In genomic region chr19:35029275-35029736, GRCh38 we compare ENCODE assay signal across 11 cellular contexts. TPM values are rescaled to one million over a fixed set of nuclear protein-coding genes. Genes with fewer than 3 reads are reported as not detected.
DNase-seq lines count a peak whose midpoint lies in the region; ATAC-seq and TF ChIP-seq lines count a peak whose summit lies in the region.
"Not testable (repeated sequence)": the region's sequence is repeated elsewhere in the genome, so short reads cannot be mapped to it uniquely, and the experiment has no call there.
"Had no signal": no experiment of that assay in that cellular context is flagged by ENCODE, and none has a peak within 500 bp of the region (broad histone marks: within the 10 kb centered on the region; RNA-seq: fewer than 3 reads in every experiment).

No MANE protein-coding gene starts in this region.

- H3K4me1 Mint-ChIP-seq in CD8-positive, alpha-beta memory T cell, result peaks cover 9 to 19% (median 12%) of the 10 kb centered on the region in 3 donors
- H3K4me1 Mint-ChIP-seq in activated CD8-positive, alpha-beta memory T cell treated with anti-CD3 and anti-CD28 coated beads, Interleukin-2, amount 10 ng/mL, durations not matched to agents 7 days and 5 days; activated naive CD8-positive, alpha-beta T cell treated with anti-CD3 and anti-CD28 coated beads, Interleukin-2, amount 50 U/mL, for 24 hours; endothelial cell (ENCODE audit: unreplicated experiment): not testable (repeated sequence)
- peaks cover 9 to 16% (median 13%) of the 10 kb centered on the region in 4 donors for H3K4me1 Mint-ChIP-seq in naive thymus-derived CD8-positive, alpha-beta T cell

- ATAC-seq in activated CD8-positive, alpha-beta memory T cell treated with anti-CD3 and anti-CD28 coated beads, Interleukin-2, amount 10 ng/mL, durations not matched to agents 7 days and 5 days; activated naive CD8-positive, alpha-beta T cell treated with anti-CD3 and anti-CD28 coated beads, Interleukin-2, amount 50 U/mL, for 24 hours; naive thymus-derived CD8-positive, alpha-beta T cell; gastrocnemius medialis: not testable (repeated sequence)

- intact Hi-C loops in gastrocnemius medialis (cut with DNase I; ENCODE audit: low total_unique reads), result not testable (repeated sequence)

- H3K27me3 ChIP-seq in CD8-positive, alpha-beta memory T cell (ENCODE audit: insufficient read depth, low read length, poor library complexity, severe bottlenecking); gastrocnemius medialis: not testable (repeated sequence)
- peaks cover 27% of the 10 kb centered on the region for H3K27me3 ChIP-seq in HUES64 (ENCODE audit: insufficient read depth, low read length)

- in situ Hi-C loops in gastrocnemius medialis (cut with MboI; ENCODE audit: low sequenced_read_pairs in 4 of 4), result not testable (repeated sequence)

- H3K4me3 ChIP-seq in CD8-positive, alpha-beta memory T cell (ENCODE audit: low read length), result not testable (repeated sequence)
- H3K4me3 ChIP-seq in HUES64 (ENCODE audit: low read length) (peak overlapping the region; percentile 54; the same call in 1 of the 2 replicates), gastrocnemius medialis (peak overlapping the region in 1 of 4 donors; percentile 70)

- POLR2A ChIA-PET in CD8-positive, alpha-beta memory T cell (lab: Charles Lee), result interaction anchor here (0.6 to 1.3 kb wide), 4 partner anchors 30 to 95 kb away, joined by 3 to 5 read pairs (median 4); partner anchors contain the start of gene GRAMD1A
- POLR2A ChIA-PET in naive thymus-derived CD8-positive, alpha-beta T cell (lab: Charles Lee), result interaction anchor here (0.6 to 9.2 kb wide), 4 partner anchors 14 to 40 kb away, joined by 3 to 98 read pairs (median 5); no protein-coding TSS in a partner anchor

- H3K27ac Mint-ChIP-seq in CD8-positive, alpha-beta memory T cell, result peak overlapping the region in 1 of 8 donors; percentile 35
- not testable (repeated sequence) for H3K27ac Mint-ChIP-seq in activated CD8-positive, alpha-beta memory T cell treated with anti-CD3 and anti-CD28 coated beads, Interleukin-2, amount 10 ng/mL, durations not matched to agents 7 days and 5 days; activated naive CD8-positive, alpha-beta T cell treated with anti-CD3 and anti-CD28 coated beads, Interleukin-2, amount 50 U/mL, for 24 hours; endothelial cell (ENCODE audit: unreplicated experiment); naive thymus-derived CD8-positive, alpha-beta T cell

- peak overlapping the region in 6 of 7 donors; percentile 25 to 80 (median 65) for H3K4me3 Mint-ChIP-seq in CD8-positive, alpha-beta memory T cell
- peak overlapping the region; percentile 11 for H3K4me3 Mint-ChIP-seq in activated CD8-positive, alpha-beta memory T cell treated with anti-CD3 and anti-CD28 coated beads, Interleukin-2, amount 10 ng/mL, durations not matched to agents 7 days and 5 days
- peak overlapping the region; percentile 48 for H3K4me3 Mint-ChIP-seq in activated naive CD8-positive, alpha-beta T cell treated with anti-CD3 and anti-CD28 coated beads, Interleukin-2, amount 50 U/mL, for 24 hours
- H3K4me3 Mint-ChIP-seq in endothelial cell (ENCODE audit: unreplicated experiment), result peak overlapping the region; percentile 56
- peak overlapping the region; percentile 22 to 78 (median 55) for H3K4me3 Mint-ChIP-seq in naive thymus-derived CD8-positive, alpha-beta T cell

- peaks cover 8 to 11% of the 10 kb centered on the region in 2 donors for H3K27me3 Mint-ChIP-seq in CD8-positive, alpha-beta memory T cell
- H3K27me3 Mint-ChIP-seq in activated CD8-positive, alpha-beta memory T cell treated with anti-CD3 and anti-CD28 coated beads, Interleukin-2, amount 10 ng/mL, durations not matched to agents 7 days and 5 days, result peaks cover 25% of the 10 kb centered on the region
- peaks cover 24% of the 10 kb centered on the region for H3K27me3 Mint-ChIP-seq in activated naive CD8-positive, alpha-beta T cell treated with anti-CD3 and anti-CD28 coated beads, Interleukin-2, amount 50 U/mL, for 24 hours
- H3K27me3 Mint-ChIP-seq in endothelial cell (ENCODE audit: unreplicated experiment), result peaks cover 33% of the 10 kb centered on the region
- H3K27me3 Mint-ChIP-seq in naive thymus-derived CD8-positive, alpha-beta T cell, result peaks cover 3 to 13% (median 7%) of the 10 kb centered on the region in 5 donors

- H3K9me3 Mint-ChIP-seq in CD8-positive, alpha-beta memory T cell; activated CD8-positive, alpha-beta memory T cell treated with anti-CD3 and anti-CD28 coated beads, Interleukin-2, amount 10 ng/mL, durations not matched to agents 7 days and 5 days (ENCODE audit: low read depth); activated naive CD8-positive, alpha-beta T cell treated with anti-CD3 and anti-CD28 coated beads, Interleukin-2, amount 50 U/mL, for 24 hours; endothelial cell (ENCODE audit: unreplicated experiment); naive thymus-derived CD8-positive, alpha-beta T cell: not testable (repeated sequence)

- 69% methylated on average over 11 of the region's 11 CpGs for WGBS in HUES64

- not testable (repeated sequence) for H3K9ac ChIP-seq in HUES64 (ENCODE audit: low read depth, low read length)

- TF ChIP-seq CTCF in endothelial cell (IDR thresholded peaks at IDR 0.05; ENCODE audit: unreplicated experiment); gastrocnemius medialis (IDR thresholded peaks at IDR 0.05 in 4 of 5, conservative IDR thresholded peaks at IDR 0.05 in 1 of 5): not testable (repeated sequence)

- peaks cover 0 to 29% (median 3%) of the 10 kb centered on the region in 3 donors for H3K36me3 Mint-ChIP-seq in CD8-positive, alpha-beta memory T cell
- H3K36me3 Mint-ChIP-seq in activated CD8-positive, alpha-beta memory T cell treated with anti-CD3 and anti-CD28 coated beads, Interleukin-2, amount 10 ng/mL, durations not matched to agents 7 days and 5 days, result peaks cover 15% of the 10 kb centered on the region
- H3K36me3 Mint-ChIP-seq in activated naive CD8-positive, alpha-beta T cell treated with anti-CD3 and anti-CD28 coated beads, Interleukin-2, amount 50 U/mL, for 24 hours (ENCODE audit: low read depth), result peaks cover 24% of the 10 kb centered on the region
- H3K36me3 Mint-ChIP-seq in endothelial cell (ENCODE audit: low read depth, unreplicated experiment), result peaks cover 36% of the 10 kb centered on the region
- H3K36me3 Mint-ChIP-seq in naive thymus-derived CD8-positive, alpha-beta T cell, result peaks cover 0 to 37% (median 5%) of the 10 kb centered on the region in 3 donors

- not testable (repeated sequence) for H3K9me3 ChIP-seq in CD8-positive, alpha-beta memory T cell (ENCODE audit: low read length); HUES64 (ENCODE audit: insufficient read depth, low read depth, low read length); gastrocnemius medialis

- not testable (repeated sequence) for H3K27ac ChIP-seq in CD8-positive, alpha-beta memory T cell (ENCODE audit: low read depth, low read length); HUES64 (ENCODE audit: low read depth, low read length)
- peak overlapping the region; percentile 87 to 97 (median 94) for H3K27ac ChIP-seq in gastrocnemius medialis

- not testable (repeated sequence) for H3K36me3 ChIP-seq in CD8-positive, alpha-beta memory T cell (ENCODE audit: insufficient read depth, low read length)
- peaks cover 40% of the 10 kb centered on the region for H3K36me3 ChIP-seq in HUES64 (ENCODE audit: insufficient read depth, low read length)
- H3K36me3 ChIP-seq in gastrocnemius medialis, result peaks cover 0 to 35% of the 10 kb centered on the region in 2 donors

- H3K4me1 ChIP-seq in CD8-positive, alpha-beta memory T cell (ENCODE audit: insufficient read depth, low read length); HUES64 (ENCODE audit: insufficient read depth, low read length): not testable (repeated sequence)
- peaks cover 50 to 52% of the 10 kb centered on the region in 2 donors for H3K4me1 ChIP-seq in gastrocnemius medialis

- TF ChIP-seq POLR2A in gastrocnemius medialis (IDR thresholded peaks at IDR 0.05), result not testable (repeated sequence)

- CTCF ChIA-PET in CD8-positive, alpha-beta memory T cell (lab: Charles Lee), result not testable (repeated sequence)
- CTCF ChIA-PET in activated CD8-positive, alpha-beta memory T cell treated with anti-CD3 and anti-CD28 coated beads, Interleukin-2, amount 10 ng/mL, durations not matched to agents 7 days and 5 days (lab: Charles Lee), result interaction anchor here (0.7 kb wide), 1 partner anchor 57 kb away, joined by 5 read pairs; no protein-coding TSS in a partner anchor

- DNase-seq in CD8-positive, alpha-beta memory T cell; activated CD8-positive, alpha-beta memory T cell treated with anti-CD3 and anti-CD28 coated beads, Interleukin-2, amount 10 ng/mL, durations not matched to agents 7 days and 5 days; activated naive CD8-positive, alpha-beta T cell treated with anti-CD3 and anti-CD28 coated beads, Interleukin-2, amount 50 U/mL, for 24 hours; endothelial cell (ENCODE audit: low spot score); naive thymus-derived CD8-positive, alpha-beta T cell; gastrocnemius medialis: not testable (repeated sequence)

RNA-seq across cellular contexts. Expression of gene SCN1B, which starts 1.0 kb away (rescaled TPM):
- 1 to 10 TPM; 1.1 to 1.9 TPM for total RNA-seq in CD8-positive, alpha-beta memory T cell
- 1.3 TPM for polyA plus RNA-seq in CD8-positive, alpha-beta memory T cell
- 1.9 TPM for polyA plus RNA-seq in HUES64 (2013, experiment 1 of 2)
- polyA plus RNA-seq in HUES64 (2013, experiment 2 of 2), result 1.8 TPM
- total RNA-seq in activated CD8-positive, alpha-beta memory T cell treated with anti-CD3 and anti-CD28 coated beads, Interleukin-2, amount 10 ng/mL, durations not matched to agents 7 days and 5 days, result under 1 TPM; 0.26 to 0.37 TPM
- 0.62 TPM for total RNA-seq in endothelial cell (ENCODE audit: unreplicated experiment)
- 1 to 10 TPM; 1.6 to 2.1 TPM for total RNA-seq in naive thymus-derived CD8-positive, alpha-beta T cell
- polyA plus RNA-seq in naive thymus-derived CD8-positive, alpha-beta T cell, result under 1 TPM in 2 of 3 donors, not detected in 1; 0.27 to 0.28 TPM
- total RNA-seq in gastrocnemius medialis, result 100 to 1,000 TPM; 194 to 469 (median 289) TPM

RNA-seq across cellular contexts. Expression of gene HPN, which starts 12.2 kb away (rescaled TPM):
- not detected for total RNA-seq in CD8-positive, alpha-beta memory T cell
- polyA plus RNA-seq in CD8-positive, alpha-beta memory T cell, result 0.53 TPM
- 3.2 TPM for polyA plus RNA-seq in HUES64 (2013, experiment 1 of 2)
- polyA plus RNA-seq in HUES64 (2013, experiment 2 of 2), result 6.3 TPM
- total RNA-seq in activated CD8-positive, alpha-beta memory T cell treated with anti-CD3 and anti-CD28 coated beads, Interleukin-2, amount 10 ng/mL, durations not matched to agents 7 days and 5 days, result not detected
- total RNA-seq in endothelial cell (ENCODE audit: unreplicated experiment) (1.3 TPM), gastrocnemius medialis (10 to 100 TPM in 3 of 4 donors, 1 to 10 TPM in 1; 9.1 to 24.0 (median 17.1) TPM)
- total RNA-seq in naive thymus-derived CD8-positive, alpha-beta T cell, result under 1 TPM in 1 of 2 experiments, not detected in 1; 0.16 TPM
- polyA plus RNA-seq in naive thymus-derived CD8-positive, alpha-beta T cell, result under 1 TPM in 1 of 3 donors, not detected in 2; 0.16 TPM
- total RNA-seq: Daoy, IMR-90, SK-MEL-5 had no signal
- polyA plus RNA-seq: AG04450, IMR-90 had no signal

RNA-seq across cellular contexts. Expression of gene GRAMD1A, which starts 29.2 kb away (rescaled TPM):
- total RNA-seq in CD8-positive, alpha-beta memory T cell, result 100 to 1,000 TPM; 205 to 218 TPM
- polyA plus RNA-seq in CD8-positive, alpha-beta memory T cell, result 51.4 TPM
- 86.1 TPM for polyA plus RNA-seq in HUES64 (2013, experiment 1 of 2)
- 110 TPM for polyA plus RNA-seq in HUES64 (2013, experiment 2 of 2)
- 100 to 1,000 TPM; 109 to 127 TPM for total RNA-seq in activated CD8-positive, alpha-beta memory T cell treated with anti-CD3 and anti-CD28 coated beads, Interleukin-2, amount 10 ng/mL, durations not matched to agents 7 days and 5 days
- 156 TPM for total RNA-seq in endothelial cell (ENCODE audit: unreplicated experiment)
- 100 to 1,000 TPM; 317 to 335 TPM for total RNA-seq in naive thymus-derived CD8-positive, alpha-beta T cell
- polyA plus RNA-seq in naive thymus-derived CD8-positive, alpha-beta T cell, result 10 to 100 TPM; 29.5 to 77.0 (median 42.0) TPM
- total RNA-seq in gastrocnemius medialis, result 10 to 100 TPM; 38.8 to 45.1 (median 43.7) TPM

Comparison
In these comparisons a context has a peak if more than half of its experiments do, and no peak if none do; other contexts are left out.
1. H3K4me3 Mint-ChIP-seq: peak in every context shown above with its lines; median percentile 65 in CD8-positive, alpha-beta memory T cell; 56 in endothelial cell; 55 in naive thymus-derived CD8-positive, alpha-beta T cell; 48 in activated naive CD8-positive, alpha-beta T cell treated with anti-CD3 and anti-CD28 coated beads, Interleukin-2, amount 50 U/mL, for 24 hours; 11 in activated CD8-positive, alpha-beta memory T cell treated with anti-CD3 and anti-CD28 coated beads, Interleukin-2, amount 10 ng/mL, durations not matched to agents 7 days and 5 days.
2. RNA of gene SCN1B, which starts 1.0 kb away (total RNA-seq): 194 to 469 TPM in gastrocnemius medialis; 1.6 to 2.1 TPM in naive thymus-derived CD8-positive, alpha-beta T cell, 1.1 to 1.9 TPM in CD8-positive, alpha-beta memory T cell, 0.62 TPM in endothelial cell (single experiment) and 0.26 to 0.37 TPM in activated CD8-positive, alpha-beta memory T cell treated with anti-CD3 and anti-CD28 coated beads, Interleukin-2, amount 10 ng/mL, durations not matched to agents 7 days and 5 days; every median in the first group is over 10 times any median in the second.